ENCODE assay signal across 8 cellular contexts in the genomic region with DNA sequence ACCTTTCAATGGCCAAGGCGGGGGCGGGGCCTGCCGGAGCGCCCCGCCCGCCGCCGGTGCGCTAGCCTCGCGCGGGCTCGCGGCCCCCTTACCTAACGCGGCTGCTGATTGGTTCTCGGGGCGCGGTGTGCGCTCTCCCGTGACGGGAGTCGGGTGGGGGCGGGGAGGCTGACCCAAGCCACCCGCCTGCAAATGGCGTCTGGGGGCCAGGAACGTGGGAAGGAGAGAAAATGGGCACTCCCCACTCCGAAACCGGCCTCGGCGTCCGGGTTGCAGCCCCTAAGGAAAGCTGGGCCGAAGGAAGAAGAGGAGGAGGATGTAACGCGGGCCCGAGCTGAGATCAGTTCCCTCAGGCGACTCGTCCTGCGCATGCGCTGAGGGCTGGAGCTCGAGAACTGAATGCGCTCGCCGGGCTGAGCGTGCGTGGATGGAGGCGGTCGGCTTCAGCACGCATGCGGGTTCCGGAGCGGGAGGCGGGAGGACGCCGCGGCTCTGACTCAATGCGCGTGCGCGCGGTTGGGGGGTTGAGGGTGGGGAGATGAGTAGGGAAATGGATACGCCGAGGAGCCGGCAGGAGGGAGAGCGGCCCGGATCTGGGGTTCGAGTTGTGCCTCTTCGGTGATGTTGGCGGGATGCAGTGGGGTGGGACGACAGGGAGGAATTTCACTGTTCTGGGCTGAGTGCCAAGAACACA. TPM values are rescaled to one million over a fixed set of nuclear protein-coding genes. Genes with fewer than 3 reads are reported as not detected.
DNase-seq lines count a peak whose midpoint lies in the region; ATAC-seq and TF ChIP-seq lines count a peak whose summit lies in the region.

A gene with protein sequence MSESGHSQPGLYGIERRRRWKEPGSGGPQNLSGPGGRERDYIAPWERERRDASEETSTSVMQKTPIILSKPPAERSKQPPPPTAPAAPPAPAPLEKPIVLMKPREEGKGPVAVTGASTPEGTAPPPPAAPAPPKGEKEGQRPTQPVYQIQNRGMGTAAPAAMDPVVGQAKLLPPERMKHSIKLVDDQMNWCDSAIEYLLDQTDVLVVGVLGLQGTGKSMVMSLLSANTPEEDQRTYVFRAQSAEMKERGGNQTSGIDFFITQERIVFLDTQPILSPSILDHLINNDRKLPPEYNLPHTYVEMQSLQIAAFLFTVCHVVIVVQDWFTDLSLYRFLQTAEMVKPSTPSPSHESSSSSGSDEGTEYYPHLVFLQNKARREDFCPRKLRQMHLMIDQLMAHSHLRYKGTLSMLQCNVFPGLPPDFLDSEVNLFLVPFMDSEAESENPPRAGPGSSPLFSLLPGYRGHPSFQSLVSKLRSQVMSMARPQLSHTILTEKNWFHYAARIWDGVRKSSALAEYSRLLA (minus strand): TSS at position 401 of the 694 bp plus-strand sequence. CDS start 4,221 bp downstream, outside the sequence.

- CTCF ChIA-PET in BJ (lab: Yijun Ruan, JAX) = interaction anchor here (0.7 to 6.2 kb wide), 3 partner anchors 9 to 48 kb away, joined by 3 to 44 read pairs (median 10); a partner anchor contains a TSS

- ATAC-seq in GM19324 (IDR thresholded peaks at IDR 0.05; ENCODE audit: low FRiP score, unreplicated experiment) = peak; percentile 77
- peak; percentile 61 for ATAC-seq in HG03460 (IDR thresholded peaks at IDR 0.05; ENCODE audit: unreplicated experiment)

- peaks cover 8% of the 10 kb centered on the region for H3K4me1 ChIP-seq in colonic mucosa

- peak within 1 kb of the TSS; percentile 92 to 93 for H3K9ac ChIP-seq in colonic mucosa (ENCODE audit: low read depth in 2 of 2, low read length in 2 of 2)

- H3K9me3 ChIP-seq in colonic mucosa = no peaks in the 10 kb centered on the region

- DNase-seq in BJ (ENCODE audit: low read depth) (peak; percentile 81), NCI-H526 (lab: John Stamatoyannopoulos, UW) (peak; percentile 96 to 99), colonic mucosa (peak; percentile 98)
- DNase-seq in activated CD4-positive, alpha-beta T cell treated with anti-CD3 and anti-CD28 coated beads for 48 hours = peak; percentile 99
- peak; percentile 95 to 98 (median 97) for DNase-seq in stimulated activated CD4-positive, alpha-beta T cell treated with anti-CD3 and anti-CD28 coated beads, Interleukin-1b, Interleukin-23, amount 100 ng/mL, for 24 hours (ENCODE audit: low read depth in 4 of 4, low spot score in 1 of 4)

- H3K27me3 ChIP-seq in BJ (ENCODE audit: control insufficient read depth, insufficient read depth, low read length) = no peaks in the 10 kb centered on the region
- H3K27me3 ChIP-seq in colonic mucosa = no peaks in the 10 kb centered on the region
- no peaks in the 10 kb centered on the region for H3K27me3 ChIP-seq in layer of hippocampus (ENCODE audit: control insufficient read depth, insufficient read depth, low read length)

- H3K4me3 ChIP-seq in BJ (ENCODE audit: low read depth, low read length) = peak within 1 kb of the TSS; percentile 62
- H3K4me3 ChIP-seq in colonic mucosa = peak within 1 kb of the TSS; percentile 75

- POLR2A ChIA-PET in BJ (lab: Charles Lee) = interaction anchor here (0.6 to 1.1 kb wide), 2 partner anchors 11 to 45 kb away, joined by 3 read pairs; no protein-coding TSS in a partner anchor

- no peak for TF ChIP-seq CTCF in BJ (IDR thresholded peaks at IDR 0.05; ENCODE audit: insufficient read depth, low read depth, low read length)
- TF ChIP-seq CTCF in colonic mucosa (IDR thresholded peaks at IDR 0.05) = no peak

- intact Hi-C loops in colonic mucosa (cut with DNase I) = no loop called here

- peak within 1 kb of the TSS; percentile 100 for H3K27ac ChIP-seq in colonic mucosa
- peak within 1 kb of the TSS; percentile 99 for H3K27ac ChIP-seq in layer of hippocampus (ENCODE audit: low read depth, low read length)

- H3K36me3 ChIP-seq in BJ (ENCODE audit: control insufficient read depth, insufficient read depth, low read length) (peaks cover 8% of the 10 kb centered on the region), colonic mucosa (peaks cover 4% of the 10 kb centered on the region)

RNA-seq across cellular contexts. Expression of the gene that starts here (rescaled TPM):
- polyA plus RNA-seq in BJ (2011; rRNA removed) = 10.1 and 14.8 TPM in 2 replicates
- 9.7 and 12.3 TPM in 2 replicates for polyA minus RNA-seq in BJ (2011; rRNA and poly(A)+ RNA removed)
- 10 to 100 TPM; 30.1 to 66.6 TPM for total RNA-seq in colonic mucosa

Comparison
In these comparisons a context has a peak if more than half of its experiments do, and no peak if none do; other contexts are left out.
1. Peak in every context shown above with its lines: DNase-seq, ATAC-seq, H3K4me3 ChIP-seq and H3K27ac ChIP-seq.